22 cellular contexts compared by ENCODE assay signal in the genomic region with DNA sequence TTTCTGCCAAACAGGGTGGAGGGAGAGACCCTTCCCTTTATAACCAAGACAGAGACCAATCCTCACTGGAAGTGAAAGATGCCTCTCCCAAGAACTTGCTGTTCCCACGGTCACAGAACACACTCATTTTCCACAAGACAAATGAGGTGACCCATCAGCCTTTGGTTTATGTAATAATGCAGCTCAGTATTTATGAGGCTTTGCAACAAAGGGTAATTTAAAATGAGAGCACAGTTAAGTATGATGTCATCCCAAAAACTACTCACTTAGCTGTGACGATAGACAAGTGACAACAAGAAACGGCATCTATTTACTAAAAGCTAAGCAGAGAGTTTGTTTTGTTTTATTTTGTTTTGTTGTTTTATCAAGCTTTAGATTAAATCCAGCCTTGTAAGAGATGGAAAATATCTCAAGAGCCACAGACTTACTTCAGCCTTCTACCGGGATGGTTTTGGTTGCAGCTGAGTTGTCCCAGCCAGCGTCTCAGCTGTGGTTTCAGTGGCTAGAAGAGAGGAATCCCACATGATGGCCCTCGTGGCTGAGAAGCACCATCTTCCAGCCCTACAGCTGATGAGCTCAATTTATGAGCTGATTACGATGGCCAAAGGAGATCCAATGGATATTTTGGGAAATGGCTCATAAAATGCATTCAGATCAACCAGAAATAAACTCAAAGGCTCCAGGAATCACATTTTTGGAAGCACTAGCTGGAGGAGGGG.
DNase-seq lines count a peak whose midpoint lies in the region; ATAC-seq and TF ChIP-seq lines count a peak whose summit lies in the region.
"Had no signal": no experiment of that assay in that cellular context is flagged by ENCODE, and none has a peak within 500 bp of the region (broad histone marks: within the 10 kb centered on the region; RNA-seq: fewer than 3 reads in every experiment).

No MANE protein-coding gene starts in this region.

- TF ChIP-seq CTCF in osteoblast (IDR thresholded peaks at IDR 0.05; ENCODE audit: extremely low read depth, low read depth, low read length) = no peak

- no peaks in the 10 kb centered on the region for H3K36me3 Mint-ChIP-seq in activated CD8-positive, alpha-beta T cell treated with anti-CD3 and anti-CD28 coated beads, Interleukin-2, amount 10 ng/mL, durations not matched to agents 7 days and 5 days (ENCODE audit: low read depth)

- H3K27ac ChIP-seq in osteoblast (ENCODE audit: low read depth, low read length) = peak overlapping the region; percentile 16
- H3K27ac ChIP-seq: gastroesophageal sphincter, pancreas had no signal

- no peaks in the 10 kb centered on the region for H3K9me3 Mint-ChIP-seq in activated CD8-positive, alpha-beta T cell treated with anti-CD3 and anti-CD28 coated beads, Interleukin-2, amount 10 ng/mL, durations not matched to agents 7 days and 5 days (ENCODE audit: insufficient read depth)

- no peaks in the 10 kb centered on the region for H3K36me3 ChIP-seq in osteoblast (ENCODE audit: insufficient read depth, low read length)
- H3K36me3 ChIP-seq: gastroesophageal sphincter, HAP-1, pancreas had no signal

- H3K27me3 Mint-ChIP-seq in activated CD8-positive, alpha-beta T cell treated with anti-CD3 and anti-CD28 coated beads, Interleukin-2, amount 10 ng/mL, durations not matched to agents 7 days and 5 days (ENCODE audit: low read depth) = peaks cover 23% of the 10 kb centered on the region

- peak overlapping the region; percentile 46 for H3K4me2 ChIP-seq in osteoblast (ENCODE audit: insufficient read depth, low read length)

- H2AFZ ChIP-seq in osteoblast (ENCODE audit: low read length) = peak overlapping the region; percentile 68

- H3K4me1 ChIP-seq in osteoblast (ENCODE audit: insufficient read depth, low read length) = peaks cover 12% of the 10 kb centered on the region
- H3K4me1 ChIP-seq: HAP-1, pancreas had no signal

- no peaks in the 10 kb centered on the region for H4K20me1 ChIP-seq in osteoblast (ENCODE audit: insufficient read depth, low read length)

- no peak overlapping the region for H3K27ac Mint-ChIP-seq in activated CD8-positive, alpha-beta T cell treated with anti-CD3 and anti-CD28 coated beads, Interleukin-2, amount 10 ng/mL, durations not matched to agents 7 days and 5 days
- H3K27ac Mint-ChIP-seq: B cell had no signal

- peak; percentile 48 for DNase-seq in DMS79 (lab: John Stamatoyannopoulos, UW)
- peak; percentile 63 for DNase-seq in M059J (ENCODE audit: low read depth)
- peak; percentile 50 for DNase-seq in epidermal melanocyte (ENCODE audit: insufficient read length, low spot score)
- peak; percentile 87 for DNase-seq in osteoblast (ENCODE audit: insufficient read length, low spot score, missing footprints)
- no peak for DNase-seq in activated CD8-positive, alpha-beta T cell treated with anti-CD3 and anti-CD28 coated beads, Interleukin-2, amount 10 ng/mL, durations not matched to agents 7 days and 5 days
- no peak for DNase-seq in mesenteric fat pad (ENCODE audit: low spot score)
- no peak for DNase-seq in activated CD4-positive, alpha-beta T cell treated with anti-CD3 and anti-CD28 coated beads for 1 hour
- DNase-seq: activated CD8-positive, alpha-beta memory T cell treated with anti-CD3 and anti-CD28 coated beads, Interleukin-2, amount 50 U/mL, for 4 hours; activated gamma-delta T cell treated with Interleukin-2 at 50 U/mL for 16 hours; aorta; left ventricle myocardium superior; NCI-H146; pancreas; SIG-M5; stimulated activated CD4-positive, alpha-beta T cell treated with anti-CD3 and anti-CD28 coated beads, Interleukin-4, amount 100 ng/mL, for 1 hour; substantia nigra; T-helper 2 cell had no signal

- no peak overlapping the region for H3K4me3 Mint-ChIP-seq in activated CD8-positive, alpha-beta T cell treated with anti-CD3 and anti-CD28 coated beads, Interleukin-2, amount 10 ng/mL, durations not matched to agents 7 days and 5 days
- H3K4me3 Mint-ChIP-seq: B cell had no signal

- H3K4me3 ChIP-seq in osteoblast (ENCODE audit: insufficient read depth, low read length) = peak overlapping the region; percentile 5
- H3K4me3 ChIP-seq: gastroesophageal sphincter, HAP-1, pancreas had no signal

- CTCF ChIA-PET in activated CD8-positive, alpha-beta T cell treated with anti-CD3 and anti-CD28 coated beads, Interleukin-2, amount 10 ng/mL, durations not matched to agents 7 days and 5 days (lab: Charles Lee) = interaction anchor here (0.6 kb wide), 1 partner anchor 1291 kb away, joined by 3 read pairs; no protein-coding TSS in a partner anchor

- no peaks in the 10 kb centered on the region for H3K79me2 ChIP-seq in osteoblast (ENCODE audit: insufficient read depth, low read length)

- H3K27me3 ChIP-seq in osteoblast (ENCODE audit: insufficient read depth, low read length) = no peaks in the 10 kb centered on the region
- H3K27me3 ChIP-seq: pancreas had no signal

- H3K9me3 ChIP-seq in osteoblast (ENCODE audit: low read depth, low read length) = no peaks in the 10 kb centered on the region
- H3K9me3 ChIP-seq: gastroesophageal sphincter, HAP-1, pancreas had no signal

- H3K4me1 Mint-ChIP-seq in activated CD8-positive, alpha-beta T cell treated with anti-CD3 and anti-CD28 coated beads, Interleukin-2, amount 10 ng/mL, durations not matched to agents 7 days and 5 days (ENCODE audit: low read depth) = no peaks in the 10 kb centered on the region
- H3K4me1 Mint-ChIP-seq: B cell had no signal

- no peak for ATAC-seq in activated CD8-positive, alpha-beta T cell treated with anti-CD3 and anti-CD28 coated beads, Interleukin-2, amount 10 ng/mL, durations not matched to agents 7 days and 5 days
- ATAC-seq in GM18907 (IDR thresholded peaks at IDR 0.05; ENCODE audit: unreplicated experiment) = no peak
- ATAC-seq: activated CD4-positive, CD25-positive, alpha-beta regulatory T cell treated with anti-CD3 and anti-CD28 coated beads, Interleukin-2, amount 50 U/mL, for 24 hours; gastroesophageal sphincter; left ventricle myocardium superior had no signal

- POLR2A ChIA-PET in activated CD8-positive, alpha-beta T cell treated with anti-CD3 and anti-CD28 coated beads, Interleukin-2, amount 10 ng/mL, durations not matched to agents 7 days and 5 days (lab: Charles Lee) = interaction anchor here (0.7 kb wide), 1 partner anchor 301 kb away, joined by 4 read pairs; no protein-coding TSS in a partner anchor

Comparison
In these comparisons a context has a peak if more than half of its experiments do, and no peak if none do; other contexts are left out.
1. DNase-seq: peak in DMS79 (single experiment), M059J (single experiment), epidermal melanocyte (single experiment) and osteoblast (single experiment); none in activated CD8-positive, alpha-beta T cell treated with anti-CD3 and anti-CD28 coated beads, Interleukin-2, amount 10 ng/mL, durations not matched to agents 7 days and 5 days (single experiment), mesenteric fat pad (single experiment) and activated CD4-positive, alpha-beta T cell treated with anti-CD3 and anti-CD28 coated beads for 1 hour (single experiment).